Comparison of ENCODE assay signal across 24 cellular contexts in the genomic region with DNA sequence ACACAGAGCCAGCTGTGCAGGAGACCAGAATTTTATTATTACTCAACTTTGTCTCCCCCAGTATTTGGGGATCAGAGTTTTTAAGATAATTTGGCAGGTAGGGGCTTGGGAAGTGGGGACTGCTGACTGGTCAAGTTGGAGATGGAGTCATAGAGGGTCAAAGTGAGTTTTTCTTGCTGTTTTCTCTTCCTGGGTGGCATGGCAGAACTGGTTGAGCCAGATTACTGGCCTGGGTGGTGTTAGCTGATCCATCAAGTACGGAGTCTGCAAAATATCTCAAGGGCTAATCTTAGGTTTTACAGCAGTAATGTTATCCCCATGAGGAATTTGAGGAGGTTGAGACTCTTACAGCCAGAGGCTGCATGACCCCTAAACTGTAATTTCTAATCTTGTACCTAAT.
"Had no signal": no experiment of that assay in that cellular context is flagged by ENCODE, and none has a peak within 500 bp of the region (broad histone marks: within the 10 kb centered on the region; RNA-seq: fewer than 3 reads in every experiment).

No MANE protein-coding gene starts in this region.

- H3K4me3 ChIP-seq: colonic mucosa, esophagus muscularis mucosa, gastroesophageal sphincter, heart left ventricle, hepatocyte, lower lobe of right lung, mucosa of descending colon had no signal

- H3K9me3 ChIP-seq: colonic mucosa, gastroesophageal sphincter, heart left ventricle, lower lobe of right lung had no signal

- DNase-seq: colonic mucosa; cortex of kidney; effector CD8-positive, alpha-beta T cell; effector memory CD8-positive, alpha-beta T cell; endodermal cell; foreskin keratinocyte; heart left ventricle; hypothalamus; immature natural killer cell; islet precursor cell; kidney; kidney glomerular epithelial cell; left colon; left ventricle myocardium superior; lower lobe of right lung; mesenchymal stem cell; mucosa of descending colon; naive B cell had no signal

- H3K4me1 ChIP-seq: colonic mucosa, esophagus muscularis mucosa, foreskin keratinocyte, gastroesophageal sphincter, lower lobe of right lung had no signal

- FAIRE-seq: endometrium, frontal cortex, kidney had no signal

- H3K36me3 ChIP-seq: colonic mucosa, esophagus muscularis mucosa, gastroesophageal sphincter, heart left ventricle, lower lobe of right lung had no signal

- H3K27ac ChIP-seq: colonic mucosa, esophagus muscularis mucosa, foreskin keratinocyte, gastroesophageal sphincter, heart left ventricle, hepatocyte, lower lobe of right lung had no signal

- H3K4me2 ChIP-seq: hepatocyte had no signal

- ATAC-seq: effector memory CD8-positive, alpha-beta T cell; foreskin keratinocyte; gastroesophageal sphincter; heart left ventricle; left colon; left lobe of liver; left ventricle myocardium superior; lower lobe of right lung; mucosa of descending colon had no signal

- H3K27me3 ChIP-seq: colonic mucosa, esophagus muscularis mucosa, foreskin keratinocyte, heart left ventricle, hepatocyte had no signal
